8 cellular contexts compared by ENCODE assay signal in the genomic region with DNA sequence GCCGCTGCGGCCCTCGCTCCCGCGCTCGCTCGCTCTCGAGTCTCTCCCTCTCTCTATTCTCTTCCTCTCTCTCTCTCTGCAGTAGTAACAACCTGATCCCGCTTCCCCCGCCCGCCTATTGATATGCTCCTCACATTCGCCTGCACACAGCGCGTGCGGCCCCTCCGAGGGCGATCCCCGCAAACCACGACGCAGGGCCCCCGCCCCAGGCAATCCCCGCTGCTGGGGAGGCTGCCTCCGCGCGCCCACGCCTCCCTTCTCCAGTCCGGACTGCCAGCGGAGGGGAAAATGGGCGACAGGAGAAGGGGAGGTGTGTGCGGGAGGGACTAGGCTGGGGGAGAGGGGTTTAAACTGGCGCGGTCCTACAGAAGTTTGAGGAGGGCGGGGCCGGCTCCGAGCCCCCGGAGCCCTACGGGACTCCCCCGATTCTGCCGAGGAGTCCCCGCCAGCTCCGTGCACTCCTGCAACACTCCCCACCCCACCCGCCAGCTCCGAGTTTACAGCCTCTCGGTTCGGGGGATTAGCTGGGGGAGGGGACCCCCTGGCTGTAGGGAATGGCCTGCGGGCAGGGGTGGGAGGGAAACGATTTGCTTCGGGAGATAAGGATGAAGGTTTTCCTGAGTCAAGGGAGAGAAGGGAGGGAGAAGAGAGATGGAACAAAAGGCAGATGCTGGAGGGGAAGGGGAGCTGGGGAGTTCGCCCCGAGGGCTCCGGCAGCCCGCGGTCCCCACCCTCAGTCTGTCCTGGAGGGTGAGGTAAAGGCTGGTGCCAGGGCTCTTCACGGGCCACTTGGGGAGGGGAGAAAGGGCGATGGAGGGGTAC.
DNase-seq lines count a peak whose midpoint lies in the region; ATAC-seq lines count a peak whose summit lies in the region.

No MANE protein-coding gene starts in this region.

- H3K4me3 Mint-ChIP-seq in activated T-cell treated with anti-CD3 and anti-CD28 coated beads, Interleukin-2, amount 50 U/mL, for 72 hours = peak overlapping the region; percentile 78 to 82
- H3K4me3 Mint-ChIP-seq in stimulated activated naive B cell treated with anti-CD40 and anti-IgM and Interleukin-4, amounts not matched to agents 10 μg/mL and 1 μg/mL and 100 μg/mL, for 72 hours = peak overlapping the region; percentile 75 to 79

- H3K36me3 Mint-ChIP-seq in activated T-cell treated with anti-CD3 and anti-CD28 coated beads, Interleukin-2, amount 50 U/mL, for 72 hours (ENCODE audit: insufficient read depth in 2 of 2) = no peaks in the 10 kb centered on the region
- H3K36me3 Mint-ChIP-seq in stimulated activated naive B cell treated with anti-CD40 and anti-IgM and Interleukin-4, amounts not matched to agents 10 μg/mL and 1 μg/mL and 100 μg/mL, for 72 hours = no peaks in the 10 kb centered on the region

- H3K9me3 Mint-ChIP-seq in activated T-cell treated with anti-CD3 and anti-CD28 coated beads, Interleukin-2, amount 50 U/mL, for 72 hours = no peaks in the 10 kb centered on the region
- H3K9me3 Mint-ChIP-seq in stimulated activated naive B cell treated with anti-CD40 and anti-IgM and Interleukin-4, amounts not matched to agents 10 μg/mL and 1 μg/mL and 100 μg/mL, for 72 hours = no peaks in the 10 kb centered on the region

- peak overlapping the region; percentile 71 for H3K4me3 ChIP-seq in iPS-18c (ENCODE audit: insufficient read depth, low read depth, low read length)

- H3K4me1 Mint-ChIP-seq in activated T-cell treated with anti-CD3 and anti-CD28 coated beads, Interleukin-2, amount 50 U/mL, for 72 hours (ENCODE audit: low read depth) = peaks cover 23% of the 10 kb centered on the region
- H3K4me1 Mint-ChIP-seq in stimulated activated naive B cell treated with anti-CD40 and anti-IgM and Interleukin-4, amounts not matched to agents 10 μg/mL and 1 μg/mL and 100 μg/mL, for 72 hours = peaks cover 25 to 31% of the 10 kb centered on the region in 2 donors

- H3K9me3 ChIP-seq in iPS-18c (ENCODE audit: control insufficient read depth, insufficient read depth, low read length) = peaks cover 2% of the 10 kb centered on the region

- peak; percentile 55 to 61 for ATAC-seq in activated T-cell treated with anti-CD3 and anti-CD28 coated beads, Interleukin-2, amount 50 U/mL, for 72 hours (replicated peaks in 1 of 2)
- peak; percentile 56 to 57 for ATAC-seq in stimulated activated naive B cell treated with anti-CD40 and anti-IgM and Interleukin-4, amounts not matched to agents 10 μg/mL and 1 μg/mL and 100 μg/mL, for 72 hours (replicated peaks)
- ATAC-seq in GM18867 (IDR thresholded peaks at IDR 0.05; ENCODE audit: unreplicated experiment) = no peak

- peaks cover 75% of the 10 kb centered on the region for H3K27me3 Mint-ChIP-seq in activated T-cell treated with anti-CD3 and anti-CD28 coated beads, Interleukin-2, amount 50 U/mL, for 72 hours (ENCODE audit: low read depth)
- peaks cover 81 to 87% of the 10 kb centered on the region in 2 donors for H3K27me3 Mint-ChIP-seq in stimulated activated naive B cell treated with anti-CD40 and anti-IgM and Interleukin-4, amounts not matched to agents 10 μg/mL and 1 μg/mL and 100 μg/mL, for 72 hours

- H3K27ac Mint-ChIP-seq in activated T-cell treated with anti-CD3 and anti-CD28 coated beads, Interleukin-2, amount 50 U/mL, for 72 hours = no peak overlapping the region
- H3K27ac Mint-ChIP-seq in stimulated activated naive B cell treated with anti-CD40 and anti-IgM and Interleukin-4, amounts not matched to agents 10 μg/mL and 1 μg/mL and 100 μg/mL, for 72 hours = peak overlapping the region; percentile 62

- peak; percentile 6 for DNase-seq in NCI-H748 (lab: John Stamatoyannopoulos, UW; ENCODE audit: unreplicated experiment)
- DNase-seq in NCI-H748 treated with DMSO at 0.1 percent for 48 hours (lab: John Stamatoyannopoulos, UW) = no peak
- peak; percentile 20 to 33 for DNase-seq in activated T-cell treated with anti-CD3 and anti-CD28 coated beads, Interleukin-2, amount 50 U/mL, for 72 hours
- DNase-seq in stimulated activated naive B cell treated with anti-CD40 and anti-IgM and Interleukin-4, amounts not matched to agents 10 μg/mL and 1 μg/mL and 100 μg/mL, for 72 hours = no peak
- DNase-seq in LoVo (ENCODE audit: low spot score) = no peak
- no peak for DNase-seq in central memory CD4-positive, alpha-beta T cell

Comparison
In these comparisons a context has a peak if more than half of its experiments do, and no peak if none do; other contexts are left out.
1. DNase-seq: peak in NCI-H748 (single experiment) and activated T-cell treated with anti-CD3 and anti-CD28 coated beads, Interleukin-2, amount 50 U/mL, for 72 hours (2 of 2); none in NCI-H748 treated with DMSO at 0.1 percent for 48 hours (single experiment), stimulated activated naive B cell treated with anti-CD40 and anti-IgM and Interleukin-4, amounts not matched to agents 10 μg/mL and 1 μg/mL and 100 μg/mL, for 72 hours (single experiment), LoVo (single experiment) and central memory CD4-positive, alpha-beta T cell (single experiment).